11 cellular contexts compared by ENCODE assay signal in genomic region chr17:58416396-58416795, GRCh38. TPM values are rescaled to one million over a fixed set of nuclear protein-coding genes. Genes with fewer than 3 reads are reported as not detected.
DNase-seq lines count a peak whose midpoint lies in the region; ATAC-seq, FAIRE-seq and TF ChIP-seq lines count a peak whose summit lies in the region.
"Had no signal": no experiment of that assay in that cellular context is flagged by ENCODE, and none has a peak within 500 bp of the region (broad histone marks: within the 10 kb centered on the region; RNA-seq: fewer than 3 reads in every experiment).

No MANE protein-coding gene starts in this region.

- H3K9me1 ChIP-seq in K562 (ENCODE audit: control insufficient read depth, insufficient read depth, low read length): no peaks in the 10 kb centered on the region

- TF ChIP-seq RAD21 in K562 (CRISPR knock-in tag; conservative IDR thresholded peaks at IDR 0.05 in 1 of 2, IDR thresholded peaks at IDR 0.05 in 1 of 2): no peak

- peak overlapping the region; percentile 69 for H3K4me3 ChIP-seq in HUES6 (ENCODE audit: low read depth, low read length)
- peak overlapping the region; percentile 22 for H3K4me3 ChIP-seq in K562

- ATAC-seq in K562: no peak
- ATAC-seq in stimulated activated memory B cell treated with anti-CD40 and anti-IgM and Interleukin-4, amounts not matched to agents 10 μg/mL and 1 μg/mL and 100 μg/mL, for 72 hours: no peak
- ATAC-seq in GM18519 (IDR thresholded peaks at IDR 0.05; ENCODE audit: low FRiP score, unreplicated experiment): no peak

- TF ChIP-seq POLR2A in K562 (conservative IDR thresholded peaks at IDR 0.05): no peak

- POLR2A ChIA-PET in K562 (lab: Yijun Ruan, JAX): interaction anchor here (0.5 to 5.8 kb wide), 7 partner anchors 9 to 100 kb away, joined by 3 to 79 read pairs (median 8); partner anchors contain the start of gene SUPT4H1

- H3K9me3 ChIP-seq in HUES6 (ENCODE audit: control insufficient read depth, insufficient read depth, low read depth, low read length) (no peaks in the 10 kb centered on the region), K562 (replicated peaks; ENCODE audit: control insufficient read depth, insufficient read depth, low read depth, low read length) (no peaks in the 10 kb centered on the region)

- CTCF ChIA-PET in K562 (lab: Yijun Ruan, JAX; ENCODE audit: low intra/inter-chr PET ratio): no interaction called here

- H3K9me3 Mint-ChIP-seq in immature natural killer cell: no peaks in the 10 kb centered on the region
- H3K9me3 Mint-ChIP-seq in stimulated activated memory B cell treated with anti-CD40 and anti-IgM and Interleukin-4, amounts not matched to agents 10 μg/mL and 1 μg/mL and 100 μg/mL, for 72 hours: no peaks in the 10 kb centered on the region

- no peak for FAIRE-seq in K562 (lab: Jason Lieb, UNC)

- H3K27me3 ChIP-seq in HUES6 (ENCODE audit: control insufficient read depth, insufficient read depth, low read length) (no peaks in the 10 kb centered on the region), K562 (ENCODE audit: control insufficient read depth in 2 of 2, insufficient read depth in 2 of 2, low read length in 2 of 2) (no peaks in the 10 kb centered on the region)

- no peak for TF ChIP-seq EP300 in K562 (IDR thresholded peaks at IDR 0.05; ENCODE audit: low read length)

- H3K36me3 ChIP-seq in HUES6 (ENCODE audit: control insufficient read depth, insufficient read depth, low read length): no peaks in the 10 kb centered on the region
- no peaks in the 10 kb centered on the region for H3K36me3 ChIP-seq in K562 (ENCODE audit: control insufficient read depth, insufficient read depth, low read length)

- peak overlapping the region in 4 of 6 donors; percentile 1 to 38 (median 25) for H3K27ac Mint-ChIP-seq in immature natural killer cell
- H3K27ac Mint-ChIP-seq in stimulated activated memory B cell treated with anti-CD40 and anti-IgM and Interleukin-4, amounts not matched to agents 10 μg/mL and 1 μg/mL and 100 μg/mL, for 72 hours: peak overlapping the region; percentile 34

- H3K27me3 Mint-ChIP-seq in immature natural killer cell (ENCODE audit: low read depth in 3 of 3): peaks cover 0 to under 1% (median 0%) of the 10 kb centered on the region in 3 donors
- H3K27me3 Mint-ChIP-seq in stimulated activated memory B cell treated with anti-CD40 and anti-IgM and Interleukin-4, amounts not matched to agents 10 μg/mL and 1 μg/mL and 100 μg/mL, for 72 hours: no peaks in the 10 kb centered on the region

- in situ Hi-C loops in K562 (cut with MboI): loop anchor here (5.0 kb wide), 1 partner anchor 79 kb away; no protein-coding TSS in a partner anchor

- WGBS in K562 (ENCODE audit: insufficient coverage, low coverage, missing lambda C conversion rate): 51% methylated on average over 4 of the region's 4 CpGs

- no peak for TF ChIP-seq CTCF in K562 (IDR thresholded peaks at IDR 0.05 in 2 of 3, conservative IDR thresholded peaks at IDR 0.05 in 1 of 3; ENCODE audit: insufficient read depth in 2 of 3, low read depth in 1 of 3, low read length in 3 of 3)

- no peaks in the 10 kb centered on the region for H4K20me1 ChIP-seq in K562 (replicated peaks; ENCODE audit: control insufficient read depth, insufficient read depth, low read length)

- H2AFZ ChIP-seq in K562 (ENCODE audit: low read depth, low read length): peak overlapping the region; percentile 28; the same call in 1 of the 2 replicates

- H3K4me1 Mint-ChIP-seq in immature natural killer cell: peaks cover 21 to 27% of the 10 kb centered on the region in 2 donors
- peaks cover 20% of the 10 kb centered on the region for H3K4me1 Mint-ChIP-seq in stimulated activated memory B cell treated with anti-CD40 and anti-IgM and Interleukin-4, amounts not matched to agents 10 μg/mL and 1 μg/mL and 100 μg/mL, for 72 hours

- peak overlapping the region; percentile 57; the same call in 1 of the 2 replicates for H3K27ac ChIP-seq in HUES6 (ENCODE audit: low read depth, low read length)
- peak overlapping the region; percentile 37; the same call in 2 of the 3 replicates for H3K27ac ChIP-seq in K562 (ENCODE audit: extremely low read depth, low read depth, low read length)

- peaks cover 21% of the 10 kb centered on the region for H3K4me1 ChIP-seq in HUES6 (ENCODE audit: control insufficient read depth, insufficient read depth, low read length)
- peaks cover 3 to 11% of the 10 kb centered on the region in 2 experiments; a peak in 4 of 5 replicates for H3K4me1 ChIP-seq in K562 (replicated peaks in 1 of 2; ENCODE audit: control insufficient read depth in 2 of 2, insufficient read depth in 2 of 2, low read length in 2 of 2)

- H3K79me2 ChIP-seq in K562 (ENCODE audit: control insufficient read depth, insufficient read depth, low read length): peaks cover 53% of the 10 kb centered on the region

- BruUV-seq in K562 (replicated peaks; lab: Mats Ljungman, UMichigan): no TSS peak

- peak overlapping the region; percentile 68; the same call in 1 of the 2 replicates for H3K4me2 ChIP-seq in K562 (ENCODE audit: insufficient read depth, low read length)

- no peaks in the 10 kb centered on the region for H3K36me3 Mint-ChIP-seq in immature natural killer cell
- H3K36me3 Mint-ChIP-seq in stimulated activated memory B cell treated with anti-CD40 and anti-IgM and Interleukin-4, amounts not matched to agents 10 μg/mL and 1 μg/mL and 100 μg/mL, for 72 hours: no peaks in the 10 kb centered on the region

- no peak overlapping the region for H3K4me3 Mint-ChIP-seq in immature natural killer cell
- H3K4me3 Mint-ChIP-seq in stimulated activated memory B cell treated with anti-CD40 and anti-IgM and Interleukin-4, amounts not matched to agents 10 μg/mL and 1 μg/mL and 100 μg/mL, for 72 hours: no peak overlapping the region

- intact Hi-C loops in K562 (cut with micrococcal nuclease): no loop called here

- H3K9ac ChIP-seq in HUES6 (ENCODE audit: low read length): peak overlapping the region; percentile 57
- peak overlapping the region in 1 of 2 experiments; percentile 59; a peak in 1 of 4 replicates for H3K9ac ChIP-seq in K562 (ENCODE audit: insufficient read depth in 1 of 2, low read depth in 2 of 2, low read length in 2 of 2)

- DNase-seq in K562 (ENCODE audit: extremely low read depth in 1 of 4, low spot score in 3 of 4): no peak
- DNase-seq in immature natural killer cell: no peak
- DNase-seq in activated CD8-positive, alpha-beta memory T cell treated with anti-CD3 and anti-CD28 coated beads, Interleukin-2, amount 50 U/mL, for 48 hours: no peak
- no peak for DNase-seq in pons (ENCODE audit: low spot score)
- DNase-seq: activated CD4-positive, alpha-beta T cell treated with anti-CD3 and anti-CD28 coated beads, Interleukin-2, amount 50 U/mL, for 4 hours; activated gamma-delta T cell treated with Interleukin-2 at 50 U/mL for 16 hours; COR-L47 had no signal

TF ChIP-seq in K562, 482 proteins besides CTCF, POLR2A, EP300 and RAD21 (continues in another document):
- TF ChIP-seq TBL1XR1 (IDR thresholded peaks at IDR 0.05; ENCODE audit: low read length in 2 of 2) (no peak), ZNF232 (CRISPR knock-in tag; IDR thresholded peaks at IDR 0.05) (no peak), ZNF212 (CRISPR knock-in tag; IDR thresholded peaks at IDR 0.05) (no peak), POLR2AphosphoS5 (IDR thresholded peaks at IDR 0.05; ENCODE audit: control insufficient read depth, insufficient read depth, low read depth, low read length) (no peak), NR2F6 (CRISPR knock-in tag; IDR thresholded peaks at IDR 0.05) (no peak), ZNF717 (CRISPR knock-in tag; IDR thresholded peaks at IDR 0.05) (no peak), ZNF780A (CRISPR knock-in tag; IDR thresholded peaks at IDR 0.05) (no peak), FOXP4 (CRISPR knock-in tag; IDR thresholded peaks at IDR 0.05; ENCODE audit: borderline replicate concordance) (no peak), IFI16 (CRISPR knock-in tag; IDR thresholded peaks at IDR 0.05) (no peak), CCNT2 (IDR thresholded peaks at IDR 0.05; ENCODE audit: borderline replicate concordance, extremely low read depth, insufficient read length, low read depth, low read length) (no peak), DIDO1 (tag; IDR thresholded peaks at IDR 0.05; ENCODE audit: low read depth) (no peak), SMAD2 (IDR thresholded peaks at IDR 0.05; ENCODE audit: low read depth, low read length) (no peak), TFAM (CRISPR knock-in tag; conservative IDR thresholded peaks at IDR 0.05) (no peak)

RNA-seq across cellular contexts. Expression of gene RNF43, which starts 0.9 kb away (rescaled TPM):
- 8.4 and 9.4 TPM in 2 replicates for total RNA-seq in K562 (2011; cell fraction: chromatin; rRNA removed; ENCODE audit: low replicate concordance)
- total RNA-seq in K562 (2011; cell fraction: nucleolus; rRNA removed): 5.0 and 6.2 TPM in 2 replicates
- 7.3 and 9.5 TPM in 2 replicates for total RNA-seq in K562 (2011; cell fraction: nucleoplasm; rRNA removed)
- 1.5 and 2.0 TPM in 2 replicates for total RNA-seq in K562 (2014; rRNA removed)
- 1.5 TPM in 2 replicates for total RNA-seq in K562 (2014; rRNA removed; fragmentation: Illumina TruSeq; extraction: Trizol)
- 1.2 TPM in 2 replicates for total RNA-seq in K562 (2015; rRNA removed; fragmentation: Illumina TruSeq; extraction: Trizol)
- total RNA-seq in K562 (2021): 2.3 and 2.7 TPM in 2 replicates
- polyA plus RNA-seq in K562 (2011; rRNA removed): 0.75 and 1.2 TPM in 2 replicates
- 0.47 and 0.79 TPM in 2 replicates for polyA plus RNA-seq in K562 (2011; cell fraction: cytosol; rRNA removed)
- polyA plus RNA-seq in K562 (2011; cell fraction: nucleus; rRNA removed): 2.0 and 2.8 TPM in 2 replicates
- 2.6 and 3.4 TPM in 2 replicates for polyA plus RNA-seq in K562 (2012)
- 1.7 and 2.1 TPM in 2 replicates for polyA plus RNA-seq in K562 (2014; fragmentation: Illumina TruSeq; extraction: Trizol)
- polyA plus RNA-seq in K562 (2014; fragmentation: Nextera tagmentation; extraction: Ambion mirVana): under 1 TPM; 0.29 to 0.51 TPM
- polyA plus RNA-seq in K562 (2014; rRNA removed): 1.4 TPM in 2 replicates
- polyA minus RNA-seq in K562 (2011; rRNA and poly(A)+ RNA removed): 1.1 and 3.1 TPM in 2 replicates
- polyA minus RNA-seq in K562 (2011; cell fraction: cytosol; rRNA and poly(A)+ RNA removed): 0.29 and 2.1 TPM in 2 replicates
- 0.89 and 1.3 TPM in 2 replicates for polyA minus RNA-seq in K562 (2011; cell fraction: nucleus; rRNA and poly(A)+ RNA removed)
- polyA plus RNA-seq in immature natural killer cell: 1 to 10 TPM in 2 of 3 donors, under 1 TPM in 1; 0.58 to 2.1 (median 1.3) TPM
- total RNA-seq: posterior vena cava had no signal
